10 cellular contexts compared by ENCODE assay signal in the genomic region with DNA sequence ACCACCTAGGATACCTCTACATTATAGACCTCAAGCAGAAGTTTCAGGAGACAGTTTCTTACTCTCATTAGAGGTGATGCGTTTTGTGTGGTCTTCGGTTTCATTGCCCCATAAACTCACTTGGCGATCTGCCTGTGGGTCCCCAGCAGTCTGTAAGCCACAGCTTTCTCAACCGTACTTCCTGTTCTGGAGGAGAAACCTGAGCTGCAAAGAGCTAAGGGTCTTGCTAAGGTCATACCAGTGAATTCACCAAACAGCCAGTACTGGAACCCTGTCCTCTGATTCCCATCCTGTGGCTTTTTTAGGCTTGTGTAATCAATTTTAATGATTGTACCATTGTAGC.
A peak's percentile ranks its signal among the peaks of the same experiment; 100 is the strongest.
DNase-seq lines count a peak whose midpoint lies in the region; ATAC-seq, FAIRE-seq and TF ChIP-seq lines count a peak whose summit lies in the region.
"Had no signal": no experiment of that assay in that cellular context is flagged by ENCODE, and none has a peak within 500 bp of the region (broad histone marks: within the 10 kb centered on the region; RNA-seq: fewer than 3 reads in every experiment).

No MANE protein-coding gene starts in this region.

- peak overlapping the region in 6 of 7 donors; percentile 25 to 68 (median 54) for H3K27ac Mint-ChIP-seq in CD4-positive, alpha-beta memory T cell

- CTCF ChIA-PET in CD4-positive, alpha-beta memory T cell (lab: Charles Lee; ENCODE audit: partially characterized antibody), result interaction anchor here (0.7 to 1.5 kb wide), 6 partner anchors 15 to 34 kb away, joined by 3 to 4 read pairs (median 3); no protein-coding TSS in a partner anchor

- no peak overlapping the region; the same call in 1 of the 2 replicates for H2AFZ ChIP-seq in OCI-LY3 (ENCODE audit: low read depth, low read length)

- TF ChIP-seq CTCF in OCI-LY3 (IDR thresholded peaks at IDR 0.05; ENCODE audit: low read depth, low read length) (no peak), fibroblast of mammary gland (conservative IDR thresholded peaks at IDR 0.05; ENCODE audit: control insufficient read depth, insufficient read depth, low read depth, low read length) (no peak)

- no peaks in the 10 kb centered on the region for H4K20me1 ChIP-seq in OCI-LY3 (ENCODE audit: insufficient read depth, low read length)

- H3K27me3 ChIP-seq in CD4-positive, alpha-beta memory T cell (ENCODE audit: insufficient read depth, low read length), result no peaks in the 10 kb centered on the region
- H3K27me3 ChIP-seq in OCI-LY3 (ENCODE audit: low read depth, low read length), result no peaks in the 10 kb centered on the region
- H3K27me3 ChIP-seq: colonic mucosa had no signal

- H3K4me1 ChIP-seq in CD4-positive, alpha-beta memory T cell (ENCODE audit: insufficient read depth, low read length), result peaks cover 32% of the 10 kb centered on the region
- peaks cover 23% of the 10 kb centered on the region for H3K4me1 ChIP-seq in OCI-LY3 (ENCODE audit: low read length)
- H3K4me1 ChIP-seq: colonic mucosa had no signal

- H3K9me3 ChIP-seq in CD4-positive, alpha-beta memory T cell (ENCODE audit: control insufficient read depth in 1 of 2, low read length in 2 of 2), result no peaks in the 10 kb centered on the region
- no peaks in the 10 kb centered on the region for H3K9me3 ChIP-seq in OCI-LY3 (ENCODE audit: insufficient read depth, low read length)
- H3K9me3 ChIP-seq: colonic mucosa had no signal

- no peak for ATAC-seq in GM19397 (IDR thresholded peaks at IDR 0.05; ENCODE audit: unreplicated experiment)
- ATAC-seq: Panc1 had no signal

- no peak for TF ChIP-seq POLR2A in GM12892 (IDR thresholded peaks at IDR 0.05; ENCODE audit: low read depth, low read length)

- peaks cover 23 to 54% (median 34%) of the 10 kb centered on the region in 4 donors for H3K4me1 Mint-ChIP-seq in CD4-positive, alpha-beta memory T cell

- DNase-seq in CD4-positive, alpha-beta memory T cell, result no peak
- DNase-seq in H4 (ENCODE audit: low spot score) (peak; percentile 92), fibroblast of mammary gland (ENCODE audit: low read depth) (peak; percentile 30), AG20443 (ENCODE audit: low spot score) (no peak), GM12892 (ENCODE audit: insufficient read length) (no peak), NCI-H2107 (lab: John Stamatoyannopoulos, UW) (no peak)
- DNase-seq: colonic mucosa had no signal

- no peaks in the 10 kb centered on the region for H3K27me3 Mint-ChIP-seq in CD4-positive, alpha-beta memory T cell

- H3K4me3 Mint-ChIP-seq in CD4-positive, alpha-beta memory T cell, result peak overlapping the region in 7 of 8 donors; percentile 2 to 68 (median 50)

- no peaks in the 10 kb centered on the region for H3K36me3 ChIP-seq in CD4-positive, alpha-beta memory T cell (ENCODE audit: insufficient read depth, low read length)
- no peaks in the 10 kb centered on the region for H3K36me3 ChIP-seq in OCI-LY3 (replicated peaks; ENCODE audit: low read depth, low read length)
- H3K36me3 ChIP-seq: colonic mucosa had no signal

- H3K36me3 Mint-ChIP-seq in CD4-positive, alpha-beta memory T cell, result no peaks in the 10 kb centered on the region

- POLR2A ChIA-PET in CD4-positive, alpha-beta memory T cell (lab: Charles Lee; ENCODE audit: partially characterized antibody), result interaction anchor here (1.2 kb wide), 1 partner anchor 13 kb away, joined by 5 read pairs; no protein-coding TSS in a partner anchor

- peak overlapping the region; percentile 13; the same call in 1 of the 2 replicates for H3K9ac ChIP-seq in OCI-LY3 (ENCODE audit: low read length)

- no peak overlapping the region for H3K4me3 ChIP-seq in CD4-positive, alpha-beta memory T cell (ENCODE audit: low read length in 2 of 2)
- H3K4me3 ChIP-seq in OCI-LY3 (ENCODE audit: low read length) (peak overlapping the region; percentile 23; the same call in 1 of the 2 replicates), fibroblast of mammary gland (ENCODE audit: control insufficient read depth, low read depth, low read length) (no peak overlapping the region)
- H3K4me3 ChIP-seq: colonic mucosa had no signal

- no peak overlapping the region for H3K27ac ChIP-seq in CD4-positive, alpha-beta memory T cell (ENCODE audit: low read depth, low read length)
- peak overlapping the region; percentile 7; the same call in 1 of the 2 replicates for H3K27ac ChIP-seq in OCI-LY3 (ENCODE audit: low read length)
- H3K27ac ChIP-seq: colonic mucosa had no signal

- FAIRE-seq in GM12892 (lab: Jason Lieb, UNC), result no peak

- H3K9me3 Mint-ChIP-seq in CD4-positive, alpha-beta memory T cell, result peaks cover 0 to under 1% (median 0%) of the 10 kb centered on the region in 8 donors

- no peaks in the 10 kb centered on the region for H3K79me2 ChIP-seq in OCI-LY3 (ENCODE audit: low read length)

- peak overlapping the region; percentile 58 for H3K4me2 ChIP-seq in OCI-LY3 (ENCODE audit: low read length)

- intact Hi-C loops in CD4-positive, alpha-beta memory T cell (cut with micrococcal nuclease), result no loop called here

Comparison
In these comparisons a context has a peak if more than half of its experiments do, and no peak if none do; other contexts are left out.
1. DNase-seq: peak in H4 (single experiment) and fibroblast of mammary gland (single experiment); none in CD4-positive, alpha-beta memory T cell (0 of 5), AG20443 (single experiment), GM12892 (single experiment) and NCI-H2107 (single experiment).